Comparison of ENCODE assay signal across 8 cellular contexts in the genomic region with DNA sequence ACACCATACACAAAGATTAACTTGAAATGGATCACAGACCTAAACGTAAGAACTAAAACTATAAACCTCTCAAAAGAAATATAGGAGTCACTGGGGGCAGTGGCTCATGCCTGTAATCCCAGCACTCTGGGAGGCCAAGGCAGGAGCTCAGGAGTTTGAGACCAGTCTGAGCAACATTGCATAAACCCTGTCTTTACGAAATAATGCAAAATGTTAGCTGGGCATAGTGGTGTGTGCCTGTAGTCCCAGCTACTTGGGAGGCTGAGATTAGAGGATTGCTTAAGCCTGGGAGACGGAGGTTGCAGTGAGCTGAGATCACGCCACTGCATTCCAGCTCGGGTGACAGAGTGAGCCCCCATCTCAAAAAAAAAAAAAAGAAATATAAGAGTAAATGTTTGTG.
"Had no signal": no experiment of that assay in that cellular context is flagged by ENCODE, and none has a peak within 500 bp of the region (broad histone marks: within the 10 kb centered on the region; RNA-seq: fewer than 3 reads in every experiment).

No MANE protein-coding gene starts in this region.

- H3K27ac ChIP-seq: GM23248 had no signal

- H3K9me3 ChIP-seq: HAP-1 had no signal

- DNase-seq: GM23248, GOT3, H7, H9, HCEC 1CT, HFFc6 had no signal

- H2AFZ ChIP-seq: GM23248, GM23338 had no signal

- H3K36me3 ChIP-seq: HAP-1 had no signal

- H3K9ac ChIP-seq: GM23248 had no signal

- H3K4me2 ChIP-seq: GM23338 had no signal

- H3K4me3 ChIP-seq: GM23248, GM23338, HAP-1 had no signal
